Comparison of ENCODE assay signal across 19 cellular contexts in genomic region chr6:12791371-12791770, GRCh38.
"Had no signal": no experiment of that assay in that cellular context is flagged by ENCODE, and none has a peak within 500 bp of the region (broad histone marks: within the 10 kb centered on the region; RNA-seq: fewer than 3 reads in every experiment).

No MANE protein-coding gene starts in this region.

- H3K27me3 ChIP-seq: body of pancreas, left lung, neutrophil, pancreas, right lobe of liver, testis had no signal

- DNase-seq: activated CD4-positive, alpha-beta memory T cell treated with anti-CD3 and anti-CD28 coated beads for 36 hours; activated CD4-positive, alpha-beta T cell treated with anti-CD3 and anti-CD28 coated beads for 4 hours; activated naive CD4-positive, alpha-beta T cell; activated naive CD8-positive, alpha-beta T cell treated with anti-CD3 and anti-CD28 coated beads for 36 hours; activated T-cell treated with anti-CD3 and anti-CD28 coated beads for 4 hours; amniotic stem cell; body of pancreas; effector memory CD8-positive, alpha-beta T cell; foreskin melanocyte; glutamatergic neuron; left lung; pancreas; right lobe of liver; stimulated activated CD4-positive, alpha-beta T cell treated with anti-CD3 and anti-CD28 coated beads, Interleukin-4, amount 100 ng/mL, for 4 hours; testis had no signal

- H3K36me3 ChIP-seq: left lung, neutrophil, pancreas, right lobe of liver had no signal

- ATAC-seq: body of pancreas; effector memory CD8-positive, alpha-beta T cell; left lung; natural killer cell treated with Interleukin-12 subunit alpha and Interleukin-12 subunit beta and Interleukin-15 and Interleukin-18, amount 100 ng/mL, for 72 hours; pancreas; right lobe of liver; stimulated activated memory B cell treated with anti-CD40 and anti-IgM and Interleukin-4, amounts not matched to agents 10 μg/mL and 1 μg/mL and 100 μg/mL, for 72 hours had no signal

- H3K4me3 ChIP-seq: body of pancreas, left lung, pancreas, right lobe of liver, smooth muscle cell, testis had no signal

- H3K4me1 ChIP-seq: body of pancreas, left lung, pancreas, right lobe of liver, testis had no signal

- H3K27ac ChIP-seq: body of pancreas, left lung, neutrophil, pancreas, right lobe of liver, testis had no signal

- H3K4me2 ChIP-seq: smooth muscle cell had no signal

- H3K9me3 ChIP-seq: body of pancreas, left lung, neutrophil, pancreas, right lobe of liver, testis had no signal
